1 cellular context compared by ENCODE assay signal in genomic region chr7:73749931-73750776, GRCh38.
TF ChIP-seq lines count a peak whose summit lies in the region.

No MANE protein-coding gene starts in this region.

TF ChIP-seq in K562, 482 proteins besides CTCF, POLR2A, EP300 and RAD21 (continued from another document and continues in another):
- 0 out of 2 replicates have a peak, but pooled peaks have one; percentile 20 for TF ChIP-seq MGA (IDR thresholded peaks at IDR 0.05)
- TF ChIP-seq ZFX (CRISPR knock-in tag; IDR thresholded peaks at IDR 0.05): peak; percentile 31; the same call in 1 of the 2 replicates
- no peak for TF ChIP-seq HINFP (tag; conservative IDR thresholded peaks at IDR 0.05; ENCODE audit: low read depth)
- no peak for TF ChIP-seq GTF2F1 (IDR thresholded peaks at IDR 0.05; ENCODE audit: low read depth, low read length)
- no peak for TF ChIP-seq GTF2B (IDR thresholded peaks at IDR 0.05; ENCODE audit: extremely low read depth, insufficient read length)
- no peak for TF ChIP-seq ILK (tag; IDR thresholded peaks at IDR 0.05; ENCODE audit: borderline replicate concordance, low read depth)
- TF ChIP-seq ETV1 (tag; conservative IDR thresholded peaks at IDR 0.05; ENCODE audit: low read depth): no peak
- no peak for TF ChIP-seq SRSF9 (IDR thresholded peaks at IDR 0.05; ENCODE audit: borderline replicate concordance, low read depth, low read length)
- no peak for TF ChIP-seq TGIF2 (CRISPR knock-in tag; IDR thresholded peaks at IDR 0.05)
- TF ChIP-seq RBBP5 (IDR thresholded peaks at IDR 0.05; ENCODE audit: borderline replicate concordance, insufficient read depth, low read length, poor library complexity, severe bottlenecking): peak; percentile 60
- peak; percentile 69 for TF ChIP-seq CBFA2T3 (IDR thresholded peaks at IDR 0.05)
- TF ChIP-seq PTRF (tag; IDR thresholded peaks at IDR 0.05): 0 out of 2 replicates have a peak, but pooled peaks have one; percentile 15
- TF ChIP-seq ZBTB7A (IDR thresholded peaks at IDR 0.05; ENCODE audit: borderline replicate concordance, control insufficient read depth, low read depth, low read length): peak; percentile 38; the same call in 1 of the 2 replicates
- no peak for TF ChIP-seq ZZZ3 (IDR thresholded peaks at IDR 0.05)
- TF ChIP-seq JUN (IDR thresholded peaks at IDR 0.05; ENCODE audit: borderline replicate concordance, low read depth, low read length): no peak
- TF ChIP-seq JUN (CRISPR knock-in tag; IDR thresholded peaks at IDR 0.05; ENCODE audit: borderline replicate concordance): no peak
- 0 out of 2 replicates have a peak, but pooled peaks have one; percentile 23 for TF ChIP-seq SOX6 (IDR thresholded peaks at IDR 0.05)
- no peak for TF ChIP-seq ELK1 (CRISPR knock-in tag; IDR thresholded peaks at IDR 0.05)
- no peak for TF ChIP-seq ARHGAP35 (IDR thresholded peaks at IDR 0.05; ENCODE audit: partially characterized antibody)
- TF ChIP-seq AFF1 (IDR thresholded peaks at IDR 0.05; ENCODE audit: low read depth in 1 of 2, partially characterized antibody in 2 of 2): no peak
- no peak for TF ChIP-seq IFI16 (CRISPR knock-in tag; IDR thresholded peaks at IDR 0.05)
- peak; percentile 14; the same call in 1 of the 2 replicates for TF ChIP-seq BCOR (IDR thresholded peaks at IDR 0.05)
- no peak for TF ChIP-seq NELFE (IDR thresholded peaks at IDR 0.05; ENCODE audit: insufficient read depth, insufficient read length)
- TF ChIP-seq CREB3 (tag; conservative IDR thresholded peaks at IDR 0.05; ENCODE audit: low read depth): 0 out of 2 replicates have a peak, but pooled peaks have one; percentile 40
- no peak for TF ChIP-seq ZBTB5 (IDR thresholded peaks at IDR 0.05)
- TF ChIP-seq POLR2AphosphoS5 (IDR thresholded peaks at IDR 0.05; ENCODE audit: control insufficient read depth, insufficient read depth, low read depth, low read length): no peak
- no peak for TF ChIP-seq TSHZ1 (CRISPR knock-in tag; IDR thresholded peaks at IDR 0.05)
